In genomic region chr2:177574357-177574756, GRCh38 we compare ENCODE assay signal across 18 cellular contexts.
"Had no signal": no experiment of that assay in that cellular context is flagged by ENCODE, and none has a peak within 500 bp of the region (broad histone marks: within the 10 kb centered on the region; RNA-seq: fewer than 3 reads in every experiment).

No MANE protein-coding gene starts in this region.

- H3K36me3 ChIP-seq: esophagus squamous epithelium, gastroesophageal sphincter, right lobe of liver, tibial nerve had no signal

- H3K27ac ChIP-seq: esophagus squamous epithelium, gastroesophageal sphincter, psoas muscle, right lobe of liver, tibial nerve had no signal

- H3K4me1 Mint-ChIP-seq: naive thymus-derived CD4-positive, alpha-beta T cell; stimulated activated effector memory CD8-positive, alpha-beta T cell treated with anti-CD3 and anti-CD28 coated beads, Interleukin-12 subunit alpha, Interleukin-12 subunit beta, amount 100 ng/mL, for 72 hours had no signal

- H3K9me3 ChIP-seq: esophagus squamous epithelium, gastroesophageal sphincter, psoas muscle, right lobe of liver, tibial nerve had no signal

- H3K27ac Mint-ChIP-seq: effector memory CD8-positive, alpha-beta T cell; naive thymus-derived CD4-positive, alpha-beta T cell; nephron progenitor cell; stimulated activated effector memory CD8-positive, alpha-beta T cell treated with anti-CD3 and anti-CD28 coated beads, Interleukin-12 subunit alpha, Interleukin-12 subunit beta, amount 100 ng/mL, for 72 hours had no signal

- DNase-seq: effector memory CD8-positive, alpha-beta T cell; esophagus squamous epithelium; foreskin fibroblast; left colon; left ventricle myocardium superior; mesenchymal stem cell; naive thymus-derived CD4-positive, alpha-beta T cell; nephron progenitor cell; psoas muscle; retina; right lobe of liver; stimulated activated CD4-positive, alpha-beta T cell treated with anti-CD3 and anti-CD28 coated beads, Interleukin-4, amount 100 ng/mL, for 1 hour; stimulated activated CD8-positive, alpha-beta memory T cell treated with anti-CD3 and anti-CD28 coated beads, Interleukin-4, amount 100 ng/mL, for 48 hours; stimulated activated naive CD8-positive, alpha-beta T cell treated with anti-CD3 and anti-CD28 coated beads, Interleukin-15, Interleukin-2, amounts not matched to agents 100 U/mL and 50 U/mL, for 24 hours had no signal

- H3K4me3 ChIP-seq: esophagus squamous epithelium, gastroesophageal sphincter, lung, psoas muscle, right lobe of liver, tibial nerve had no signal

- H3K36me3 Mint-ChIP-seq: naive thymus-derived CD4-positive, alpha-beta T cell; stimulated activated effector memory CD8-positive, alpha-beta T cell treated with anti-CD3 and anti-CD28 coated beads, Interleukin-12 subunit alpha, Interleukin-12 subunit beta, amount 100 ng/mL, for 72 hours had no signal

- H3K4me3 Mint-ChIP-seq: effector memory CD8-positive, alpha-beta T cell; naive thymus-derived CD4-positive, alpha-beta T cell; nephron progenitor cell; stimulated activated effector memory CD8-positive, alpha-beta T cell treated with anti-CD3 and anti-CD28 coated beads, Interleukin-12 subunit alpha, Interleukin-12 subunit beta, amount 100 ng/mL, for 72 hours had no signal

- H3K9me3 Mint-ChIP-seq: effector memory CD8-positive, alpha-beta T cell; naive thymus-derived CD4-positive, alpha-beta T cell; nephron progenitor cell; stimulated activated effector memory CD8-positive, alpha-beta T cell treated with anti-CD3 and anti-CD28 coated beads, Interleukin-12 subunit alpha, Interleukin-12 subunit beta, amount 100 ng/mL, for 72 hours had no signal

- H3K27me3 ChIP-seq: esophagus squamous epithelium, gastroesophageal sphincter, right lobe of liver, tibial nerve had no signal

- H3K4me1 ChIP-seq: esophagus squamous epithelium, gastroesophageal sphincter, psoas muscle, right lobe of liver had no signal
